In the genomic region with DNA sequence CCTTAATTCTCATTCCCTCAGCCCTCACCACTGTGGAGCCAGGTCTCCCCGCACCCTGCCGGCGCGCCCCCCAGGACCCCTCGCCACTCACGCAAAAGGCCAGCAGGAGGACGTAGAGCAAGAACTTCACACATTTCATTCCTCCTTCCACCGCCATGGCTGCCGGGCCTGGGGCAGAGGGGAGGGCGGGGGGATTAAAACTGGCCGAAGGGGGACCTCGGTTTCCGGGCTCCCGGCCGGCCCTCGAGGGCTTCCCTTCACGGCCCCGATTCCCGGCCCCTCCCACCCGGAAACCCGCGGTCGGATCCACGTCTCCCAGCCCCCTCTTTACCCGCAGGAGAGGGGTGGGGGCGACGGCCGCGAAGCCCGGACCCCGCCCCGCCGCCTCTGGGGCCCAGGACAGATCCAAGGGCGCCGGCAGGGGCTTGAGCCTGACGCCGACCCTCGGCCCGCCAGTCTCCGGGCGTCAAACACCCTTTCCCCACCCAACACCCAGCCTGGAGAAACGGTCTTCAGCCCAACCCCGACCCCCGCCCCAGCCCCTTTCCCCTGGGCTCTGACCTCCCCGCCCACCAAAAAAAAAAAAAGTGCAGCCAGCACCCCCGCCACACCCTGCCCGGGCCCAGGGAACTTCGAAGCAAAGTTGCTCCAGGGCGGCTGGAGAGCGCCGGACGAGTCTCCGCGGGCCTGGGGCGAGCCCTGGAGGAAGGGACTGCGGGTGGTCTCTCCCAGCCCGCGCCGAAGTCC, we compare ENCODE assay signal across 8 cellular contexts. TPM values are rescaled to one million over a fixed set of nuclear protein-coding genes. Genes with fewer than 3 reads are reported as not detected.
DNase-seq lines count a peak whose midpoint lies in the region; ATAC-seq, FAIRE-seq and TF ChIP-seq lines count a peak whose summit lies in the region.

No MANE protein-coding gene starts in this region.

- peak overlapping the region; percentile 63 for H4K5ac ChIP-seq in H1 (ENCODE audit: insufficient read length, low read depth, low read length)

- in situ Hi-C loops in SK-MEL-5 (cut with HindIII; ENCODE audit: low pct_unique_long_range_greater_than_20kb, low sequenced_read_pairs) = no loop called here

- no peaks in the 10 kb centered on the region for H3K27me3 Mint-ChIP-seq in memory B cell

- no peak overlapping the region for H2AFZ ChIP-seq in H1 (ENCODE audit: low read length)

- peaks cover 0 to 17% of the 10 kb centered on the region in 2 experiments; a peak in 2 of 4 replicates for H3K79me2 ChIP-seq in H1 (ENCODE audit: control insufficient read depth in 1 of 2, insufficient read depth in 2 of 2, low read length in 2 of 2)

- H3K4me3 ChIP-seq in AG04449 (ENCODE audit: low read depth, low read length) (peak overlapping the region; percentile 88), H1 (ENCODE audit: extremely low read depth in 1 of 4, insufficient read depth in 2 of 4, low read depth in 3 of 4, low read length in 4 of 4) (peak overlapping the region; percentile 54 to 93 (median 90)), thymus (ENCODE audit: low read length) (peak overlapping the region; percentile 67)

- H2BK12ac ChIP-seq in H1 (ENCODE audit: low read depth, low read length) = no peak overlapping the region

- POLR2A ChIA-PET in AG04449 (lab: Yijun Ruan, JAX) (interaction anchor here (0.6 to 2.2 kb wide), 8 partner anchors 8 to 793 kb away, joined by 3 to 39 read pairs (median 12); partner anchors contain the start of genes BLOC1S1, GDF11, RAB5B and RBMS2), H1 (lab: Charles Lee; ENCODE audit: partially characterized antibody) (interaction anchor here (1.0 to 34.1 kb wide), 12 partner anchors 9 to 376 kb away, joined by 3 to 809 read pairs (median 10); partner anchors contain the start of genes BLOC1S1, ITGA7, ORMDL2 and PA2G4)

- peak overlapping the region; percentile 85 for H3K18ac ChIP-seq in H1 (ENCODE audit: extremely low read depth, low read length)

- peak overlapping the region; percentile 24 for H3K4ac ChIP-seq in H1 (replicated peaks; ENCODE audit: insufficient read length, low read depth, low read length)

- WGBS in H1 (ENCODE audit: extremely low coverage in 1 of 2, insufficient coverage in 1 of 2, insufficient read length in 1 of 2, insufficient replicate concordance in 2 of 2, low coverage in 1 of 2, low lambda C conversion rate in 2 of 2, missing lambda C conversion rate in 1 of 2), 2 experiments = 2% methylated on average over 12 of the region's 59 CpGs; no CpG with 5 or more reads in 1 of the 2 experiments
- 1% methylated on average over 59 of the region's 59 CpGs for WGBS in thymus

- H3K14ac ChIP-seq in H1 (ENCODE audit: insufficient read length) = no peak overlapping the region

- no peaks in the 10 kb centered on the region for H3K36me3 Mint-ChIP-seq in memory B cell

- H3K27ac Mint-ChIP-seq in memory B cell = peak overlapping the region; percentile 88

- H3K4me1 ChIP-seq in H1 (replicated peaks in 1 of 4; ENCODE audit: control insufficient read depth in 3 of 4, insufficient read depth in 4 of 4, low read length in 3 of 4) = peaks cover 0 to 12% (median 10%) of the 10 kb centered on the region in 4 experiments; a peak in 6 of 7 replicates
- peaks cover 7% of the 10 kb centered on the region for H3K4me1 ChIP-seq in thymus (ENCODE audit: control insufficient read depth, insufficient read depth, low read length)

- H3K79me1 ChIP-seq in H1 (ENCODE audit: low read depth, low read length) = peaks cover 5% of the 10 kb centered on the region; the same call in 1 of the 2 replicates

- no peak overlapping the region for H2AK5ac ChIP-seq in H1 (ENCODE audit: low read depth, low read length)

- H3K27me3 ChIP-seq in H1 (replicated peaks in 1 of 4; ENCODE audit: control insufficient read depth in 3 of 4, extremely low read depth in 1 of 4, insufficient read depth in 3 of 4, low read length in 3 of 4) = no peaks in the 10 kb centered on the region
- H3K27me3 ChIP-seq in thymus (ENCODE audit: control insufficient read depth, insufficient read depth) = no peaks in the 10 kb centered on the region

- no peak for DNase-seq in AG04449 (ENCODE audit: low read depth, low spot score)
- DNase-seq in GM03348 (ENCODE audit: low spot score) = peak; percentile 85
- peak; percentile 77 for DNase-seq in SK-MEL-5 (ENCODE audit: low read depth, low spot score)
- no peak for DNase-seq in H1 (ENCODE audit: low read depth in 1 of 2, low spot score in 2 of 2)
- no peak for DNase-seq in memory B cell (ENCODE audit: low spot score in 2 of 2)
- DNase-seq in NCI-H1694 (lab: John Stamatoyannopoulos, UW) = no peak

- H3K4me1 Mint-ChIP-seq in memory B cell = peaks cover 29% of the 10 kb centered on the region

- peak overlapping the region; percentile 40 for H4K91ac ChIP-seq in H1 (replicated peaks; ENCODE audit: insufficient read length, low read length)

- TF ChIP-seq EP300 in H1 (IDR thresholded peaks at IDR 0.05; ENCODE audit: borderline replicate concordance in 1 of 2, low read depth in 2 of 2, low read length in 2 of 2) = no peak

- H3K9me3 ChIP-seq in H1 (ENCODE audit: insufficient read depth in 2 of 2, low read depth in 1 of 2, low read length in 1 of 2) (no peaks in the 10 kb centered on the region), thymus (ENCODE audit: control insufficient read depth) (no peaks in the 10 kb centered on the region)

- no peak overlapping the region for H2BK120ac ChIP-seq in H1 (replicated peaks; ENCODE audit: low read depth, low read length)

- H3K36me3 ChIP-seq in H1 (ENCODE audit: control insufficient read depth in 2 of 4, insufficient read depth in 4 of 4, low read length in 3 of 4) (peaks cover 6 to 29% (median 15%) of the 10 kb centered on the region in 4 experiments; a peak in 5 of 8 replicates), thymus (ENCODE audit: control insufficient read depth, insufficient read depth) (peaks cover 10% of the 10 kb centered on the region)

- TF ChIP-seq CTCF in AG04449 (IDR thresholded peaks at IDR 0.05; ENCODE audit: insufficient read depth, low read length, missing control alignments) = no peak
- TF ChIP-seq CTCF in H1 (IDR thresholded peaks at IDR 0.05; ENCODE audit: control extremely low read depth in 1 of 3, insufficient read depth in 1 of 3, low read depth in 1 of 3, low read length in 3 of 3) = no peak

- TF ChIP-seq RAD21 in H1 (IDR thresholded peaks at IDR 0.05 in 1 of 2, conservative IDR thresholded peaks at IDR 0.05 in 1 of 2; ENCODE audit: low read depth in 2 of 2, low read length in 2 of 2) = no peak

- FAIRE-seq in H1 (lab: Jason Lieb, UNC) = no peak

- H3K4me3 Mint-ChIP-seq in memory B cell = peak overlapping the region; percentile 91

- no peak for TF ChIP-seq POLR2A in H1 (IDR thresholded peaks at IDR 0.05; ENCODE audit: control extremely low read depth in 1 of 2, low read depth in 2 of 2, low read length in 2 of 2)

- peak overlapping the region; percentile 31 to 86 (median 68) for H3K9ac ChIP-seq in H1 (replicated peaks in 1 of 4; ENCODE audit: extremely low read depth in 1 of 4, low read depth in 3 of 4, low read length in 3 of 4)

- peak overlapping the region; percentile 77; the same call in 1 of the 2 replicates for H2BK5ac ChIP-seq in H1 (ENCODE audit: low read depth, low read length)

- H3K9me3 Mint-ChIP-seq in memory B cell = no peaks in the 10 kb centered on the region

- H2BK20ac ChIP-seq in H1 (ENCODE audit: low read length) = no peak overlapping the region

- peak overlapping the region; percentile 70 for H4K8ac ChIP-seq in H1 (ENCODE audit: extremely low read depth, insufficient read depth, low read length)

- peak overlapping the region; percentile 61; the same call in 1 of the 2 replicates for H3K27ac ChIP-seq in H1 (ENCODE audit: low read depth, low read length)
- peak overlapping the region; percentile 91 for H3K27ac ChIP-seq in thymus (ENCODE audit: low read depth)

- ATAC-seq in HG02981 (IDR thresholded peaks at IDR 0.05; ENCODE audit: unreplicated experiment) = peak; percentile 30
- ATAC-seq in memory B cell (ENCODE audit: low read depth) = peak; percentile 14

- H3K4me2 ChIP-seq in H1 (ENCODE audit: insufficient read depth in 1 of 2, low read depth in 2 of 2, low read length in 2 of 2) = peak overlapping the region; percentile 82 to 92

- H3K23ac ChIP-seq in H1 (ENCODE audit: insufficient read length) = no peak overlapping the region

- peak overlapping the region; percentile 65 for H2BK15ac ChIP-seq in H1 (ENCODE audit: low read length)

- CTCF ChIA-PET in AG04449 (lab: Yijun Ruan, JAX) = interaction anchor here (1.7 to 4.3 kb wide), 3 partner anchors 10 to 72 kb away, joined by 5 to 63 read pairs (median 14); no protein-coding TSS in a partner anchor
- CTCF ChIA-PET in H1 (lab: Charles Lee; ENCODE audit: partially characterized antibody) = interaction anchor here (1.1 to 2.7 kb wide), 9 partner anchors 9 to 90 kb away, joined by 4 to 34 read pairs (median 12); partner anchors contain the start of genes ITGA7, ORMDL2, RDH5 and SARNP

- peaks cover 0 to 6% of the 10 kb centered on the region in 2 experiments for H4K20me1 ChIP-seq in H1 (replicated peaks in 1 of 2; ENCODE audit: control insufficient read depth in 1 of 2, insufficient read depth in 2 of 2, low read length in 2 of 2)

- peak overlapping the region; percentile 66 for H3K56ac ChIP-seq in H1 (replicated peaks; ENCODE audit: insufficient read length, low read depth, low read length)

- H3K23me2 ChIP-seq in H1 (ENCODE audit: low read depth, low read length) = peaks cover 15% of the 10 kb centered on the region

RNA-seq across cellular contexts. Expression of gene CD63, which starts 0.5 kb away (rescaled TPM):
- total RNA-seq in SK-MEL-5 (2014; rRNA removed; shearing (Covaris generic)) = 3,613 and 3,895 TPM in 2 replicates
- 1,619 and 2,096 TPM in 2 replicates for polyA plus RNA-seq in SK-MEL-5 (2015; cell fraction: cytosol; rRNA removed)
- 162 and 229 TPM in 2 replicates for polyA plus RNA-seq in SK-MEL-5 (2015; cell fraction: nucleus; rRNA removed)
- total RNA-seq in H1 (2021; fragmentation: NEBNext Ultra II Directional; extraction: Animal tissue kit (Norgen Biotek cat#: 25700)) = 440 and 460 TPM in 2 replicates
- polyA plus RNA-seq in H1 (2011; rRNA removed) (525 and 526 TPM in 2 replicates), thymus (598 TPM)
- 544 TPM for polyA plus RNA-seq in H1 (2011; cell fraction: cytosol; rRNA removed)
- polyA plus RNA-seq in H1 (2011; cell fraction: nucleus; rRNA removed) = 196 TPM
- 431 to 625 TPM (median 595 TPM) in 4 replicates for polyA plus RNA-seq in H1 (2012, experiment 1 of 2)
- 1,065 TPM for polyA plus RNA-seq in H1 (2012, experiment 2 of 2)
- polyA plus RNA-seq in H1 (2013, experiment 1 of 2) = 1,099 TPM
- polyA plus RNA-seq in H1 (2013, experiment 2 of 2) = 1,353 TPM
- polyA minus RNA-seq in H1 (2011; rRNA and poly(A)+ RNA removed) = 146 and 194 TPM in 2 replicates
- polyA minus RNA-seq in H1 (2011; cell fraction: cytosol; rRNA and poly(A)+ RNA removed) = 119 TPM
- 71.1 TPM for polyA minus RNA-seq in H1 (2011; cell fraction: nucleus; rRNA and poly(A)+ RNA removed)

RNA-seq across cellular contexts. Expression of gene RDH5, which starts 8.2 kb away (rescaled TPM):
- total RNA-seq in SK-MEL-5 (2014; rRNA removed; shearing (Covaris generic)) = 2.3 and 3.0 TPM in 2 replicates
- 2.0 and 3.1 TPM in 2 replicates for polyA plus RNA-seq in SK-MEL-5 (2015; cell fraction: cytosol; rRNA removed)
- polyA plus RNA-seq in SK-MEL-5 (2015; cell fraction: nucleus; rRNA removed) = 9.0 and 16.1 TPM in 2 replicates
- total RNA-seq in H1 (2021; fragmentation: NEBNext Ultra II Directional; extraction: Animal tissue kit (Norgen Biotek cat#: 25700)) = 4.2 and 4.5 TPM in 2 replicates
- polyA plus RNA-seq in H1 (2011; rRNA removed) (6.0 and 7.1 TPM in 2 replicates), thymus (7.6 TPM)
- polyA plus RNA-seq in H1 (2011; cell fraction: cytosol; rRNA removed) = 8.7 TPM
- polyA plus RNA-seq in H1 (2011; cell fraction: nucleus; rRNA removed) = 14.0 TPM
- polyA plus RNA-seq in H1 (2012, experiment 1 of 2) = 5.4 to 9.4 TPM (median 6.1 TPM) in 4 replicates
- 2.8 TPM for polyA plus RNA-seq in H1 (2012, experiment 2 of 2)
- 5.6 TPM for polyA plus RNA-seq in H1 (2013, experiment 1 of 2)
- polyA plus RNA-seq in H1 (2013, experiment 2 of 2) = 4.7 TPM
- polyA minus RNA-seq in H1 (2011; rRNA and poly(A)+ RNA removed) = 6.7 and 7.3 TPM in 2 replicates
- polyA minus RNA-seq in H1 (2011; cell fraction: cytosol; rRNA and poly(A)+ RNA removed) = 3.8 TPM
- polyA minus RNA-seq in H1 (2011; cell fraction: nucleus; rRNA and poly(A)+ RNA removed) = 14.1 TPM

RNA-seq across cellular contexts. Expression of gene BLOC1S1, which starts 12.5 kb away (rescaled TPM):
- total RNA-seq in SK-MEL-5 (2014; rRNA removed; shearing (Covaris generic)) = 119 and 124 TPM in 2 replicates
- polyA plus RNA-seq in SK-MEL-5 (2015; cell fraction: cytosol; rRNA removed) = 108 and 157 TPM in 2 replicates
- polyA plus RNA-seq in SK-MEL-5 (2015; cell fraction: nucleus; rRNA removed) = 23.9 and 34.8 TPM in 2 replicates
- 84.3 and 91.1 TPM in 2 replicates for total RNA-seq in H1 (2021; fragmentation: NEBNext Ultra II Directional; extraction: Animal tissue kit (Norgen Biotek cat#: 25700))
- polyA plus RNA-seq in H1 (2011; rRNA removed) (149 and 185 TPM in 2 replicates), thymus (190 TPM)
- 215 TPM for polyA plus RNA-seq in H1 (2011; cell fraction: cytosol; rRNA removed)
- 132 TPM for polyA plus RNA-seq in H1 (2011; cell fraction: nucleus; rRNA removed)
- 124 to 187 TPM (median 163 TPM) in 4 replicates for polyA plus RNA-seq in H1 (2012, experiment 1 of 2)
- 152 TPM for polyA plus RNA-seq in H1 (2012, experiment 2 of 2)
- polyA plus RNA-seq in H1 (2013, experiment 1 of 2) = 87.5 TPM
- 85.4 TPM for polyA plus RNA-seq in H1 (2013, experiment 2 of 2)
- polyA minus RNA-seq in H1 (2011; rRNA and poly(A)+ RNA removed) = 41.3 and 44.1 TPM in 2 replicates
- 24.3 TPM for polyA minus RNA-seq in H1 (2011; cell fraction: cytosol; rRNA and poly(A)+ RNA removed)
- 27.7 TPM for polyA minus RNA-seq in H1 (2011; cell fraction: nucleus; rRNA and poly(A)+ RNA removed)

RNA-seq across cellular contexts. Expression of gene GDF11, which starts 14.6 kb away (rescaled TPM):
- total RNA-seq in SK-MEL-5 (2014; rRNA removed; shearing (Covaris generic)) = 12.1 and 15.0 TPM in 2 replicates
- polyA plus RNA-seq in SK-MEL-5 (2015; cell fraction: cytosol; rRNA removed) = 42.6 and 73.7 TPM in 2 replicates
- 12.4 and 13.1 TPM in 2 replicates for polyA plus RNA-seq in SK-MEL-5 (2015; cell fraction: nucleus; rRNA removed)
- total RNA-seq in H1 (2021; fragmentation: NEBNext Ultra II Directional; extraction: Animal tissue kit (Norgen Biotek cat#: 25700)) = 15.1 and 18.2 TPM in 2 replicates
- polyA plus RNA-seq in H1 (2011; rRNA removed) (12.1 and 17.6 TPM in 2 replicates), thymus (2.8 TPM)
- polyA plus RNA-seq in H1 (2011; cell fraction: cytosol; rRNA removed) = 12.0 TPM
- polyA plus RNA-seq in H1 (2011; cell fraction: nucleus; rRNA removed) = 42.6 TPM
- 10.2 to 20.2 TPM (median 16.6 TPM) in 4 replicates for polyA plus RNA-seq in H1 (2012, experiment 1 of 2)
- polyA plus RNA-seq in H1 (2012, experiment 2 of 2) = 7.3 TPM
- polyA plus RNA-seq in H1 (2013, experiment 1 of 2) = 8.2 TPM
- 8.0 TPM for polyA plus RNA-seq in H1 (2013, experiment 2 of 2)
- polyA minus RNA-seq in H1 (2011; rRNA and poly(A)+ RNA removed) = 12.7 and 17.0 TPM in 2 replicates
- polyA minus RNA-seq in H1 (2011; cell fraction: cytosol; rRNA and poly(A)+ RNA removed) = 10.0 TPM
- 26.5 TPM for polyA minus RNA-seq in H1 (2011; cell fraction: nucleus; rRNA and poly(A)+ RNA removed)

RNA-seq across cellular contexts. Expression of gene ITGA7, which starts 20.7 kb away (rescaled TPM):
- total RNA-seq in SK-MEL-5 (2014; rRNA removed; shearing (Covaris generic)) = 60.5 and 65.4 TPM in 2 replicates
- 73.5 and 89.6 TPM in 2 replicates for polyA plus RNA-seq in SK-MEL-5 (2015; cell fraction: cytosol; rRNA removed)
- 467 and 501 TPM in 2 replicates for polyA plus RNA-seq in SK-MEL-5 (2015; cell fraction: nucleus; rRNA removed)
- total RNA-seq in H1 (2021; fragmentation: NEBNext Ultra II Directional; extraction: Animal tissue kit (Norgen Biotek cat#: 25700)) = 76.4 and 86.1 TPM in 2 replicates
- polyA plus RNA-seq in H1 (2011; rRNA removed) = 57.6 and 81.5 TPM in 2 replicates
- 83.6 TPM for polyA plus RNA-seq in H1 (2011; cell fraction: cytosol; rRNA removed)
- 576 TPM for polyA plus RNA-seq in H1 (2011; cell fraction: nucleus; rRNA removed)
- 88.5 to 116 TPM (median 98.2 TPM) in 4 replicates for polyA plus RNA-seq in H1 (2012, experiment 1 of 2)
- polyA plus RNA-seq in H1 (2012, experiment 2 of 2) = 49.5 TPM
- polyA plus RNA-seq in H1 (2013, experiment 1 of 2) = 53.7 TPM
- polyA plus RNA-seq in H1 (2013, experiment 2 of 2) = 44.3 TPM
- polyA minus RNA-seq in H1 (2011; rRNA and poly(A)+ RNA removed) = 39.1 and 41.6 TPM in 2 replicates
- 30.8 TPM for polyA minus RNA-seq in H1 (2011; cell fraction: cytosol; rRNA and poly(A)+ RNA removed)
- polyA minus RNA-seq in H1 (2011; cell fraction: nucleus; rRNA and poly(A)+ RNA removed) = 103 TPM
- 18.7 TPM for polyA plus RNA-seq in thymus

Comparison
In these comparisons a context has a peak if more than half of its experiments do, and no peak if none do; other contexts are left out.
1. DNase-seq: peak in GM03348 (single experiment) and SK-MEL-5 (single experiment); none in AG04449 (single experiment), H1 (0 of 2), memory B cell (0 of 2) and NCI-H1694 (single experiment).
2. Peak in every context shown above with its lines, with median percentiles within 50 percentile points of each other: H3K4me3 ChIP-seq.